Comparison of ENCODE assay signal across 24 cellular contexts in the genomic region with DNA sequence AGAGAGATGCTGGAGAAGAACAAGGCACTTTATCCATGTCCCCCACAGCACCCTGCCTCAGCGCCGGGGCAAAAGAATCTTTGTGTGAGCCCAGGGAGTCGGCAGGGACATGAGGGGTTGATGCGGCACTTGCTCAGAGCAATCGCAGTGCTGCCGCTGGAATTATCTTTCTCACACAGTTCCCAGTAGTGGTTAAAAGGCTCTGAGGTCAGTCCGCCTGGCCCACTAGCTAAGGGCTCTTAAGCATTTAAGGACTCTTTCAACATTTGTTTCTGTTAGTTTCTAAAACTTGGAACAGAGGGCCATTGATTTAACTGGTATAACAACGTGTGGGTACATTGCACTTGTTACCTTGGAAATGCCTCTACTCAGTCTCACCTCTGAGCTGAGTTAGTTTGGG.
"Had no signal": no experiment of that assay in that cellular context is flagged by ENCODE, and none has a peak within 500 bp of the region (broad histone marks: within the 10 kb centered on the region; RNA-seq: fewer than 3 reads in every experiment).

No MANE protein-coding gene starts in this region.

- H3K27ac Mint-ChIP-seq: naive thymus-derived CD4-positive, alpha-beta T cell; nephron; stimulated activated memory B cell treated with anti-CD40 and anti-IgM and Interleukin-4, amounts not matched to agents 10 μg/mL and 1 μg/mL and 100 μg/mL, for 72 hours had no signal

- H3K27me3 Mint-ChIP-seq: stimulated activated memory B cell treated with anti-CD40 and anti-IgM and Interleukin-4, amounts not matched to agents 10 μg/mL and 1 μg/mL and 100 μg/mL, for 72 hours had no signal

- H2AFZ ChIP-seq: hepatocyte had no signal

- H3K4me3 Mint-ChIP-seq: naive thymus-derived CD4-positive, alpha-beta T cell; nephron; stimulated activated memory B cell treated with anti-CD40 and anti-IgM and Interleukin-4, amounts not matched to agents 10 μg/mL and 1 μg/mL and 100 μg/mL, for 72 hours had no signal

- H3K4me2 ChIP-seq: hepatocyte had no signal

- H3K27me3 ChIP-seq: gastrocnemius medialis, hepatocyte, ovary, sigmoid colon, transverse colon, vagina had no signal

- H3K4me1 ChIP-seq: gastrocnemius medialis, heart left ventricle, psoas muscle, sigmoid colon, transverse colon, vagina had no signal

- H3K9me3 Mint-ChIP-seq: nephron had no signal

- H3K79me2 ChIP-seq: hepatocyte had no signal

- H3K4me3 ChIP-seq: coronary artery, gastrocnemius medialis, heart left ventricle, hepatocyte, ovary, psoas muscle, sigmoid colon, thoracic aorta, transverse colon, vagina had no signal

- H3K36me3 Mint-ChIP-seq: naive thymus-derived CD4-positive, alpha-beta T cell had no signal

- H3K27ac ChIP-seq: coronary artery, gastrocnemius medialis, heart left ventricle, hepatocyte, ovary, psoas muscle, sigmoid colon, thoracic aorta, transverse colon, vagina had no signal

- ATAC-seq: gastrocnemius medialis; heart left ventricle; left lobe of liver; naive thymus-derived CD4-positive, alpha-beta T cell; psoas muscle; right cardiac atrium; stimulated activated memory B cell treated with anti-CD40 and anti-IgM and Interleukin-4, amounts not matched to agents 10 μg/mL and 1 μg/mL and 100 μg/mL, for 72 hours; stimulated activated naive CD8-positive, alpha-beta T cell treated with anti-CD3 and anti-CD28 coated beads, Interleukin-15, Interleukin-2, amounts not matched to agents 100 U/mL and 50 U/mL, for 24 hours had no signal

- DNase-seq: dermis blood vessel endothelial cell; effector memory CD4-positive, alpha-beta T cell; foreskin fibroblast; gastrocnemius medialis; heart left ventricle; kidney; mammary epithelial cell; mesendoderm; midbrain; naive thymus-derived CD4-positive, alpha-beta T cell; ovary; psoas muscle; right cardiac atrium; sigmoid colon; stimulated activated CD4-positive, alpha-beta T cell treated with anti-CD3 and anti-CD28 coated beads, Interleukin-4, amount 100 ng/mL, for 4 hours; stimulated activated naive CD8-positive, alpha-beta T cell treated with anti-CD3 and anti-CD28 coated beads, Interleukin-15, Interleukin-2, amounts not matched to agents 100 U/mL and 50 U/mL, for 24 hours; transverse colon had no signal

- H3K4me1 Mint-ChIP-seq: naive thymus-derived CD4-positive, alpha-beta T cell; nephron; stimulated activated memory B cell treated with anti-CD40 and anti-IgM and Interleukin-4, amounts not matched to agents 10 μg/mL and 1 μg/mL and 100 μg/mL, for 72 hours had no signal

- H3K9me3 ChIP-seq: gastrocnemius medialis, heart left ventricle, ovary, psoas muscle, sigmoid colon, thoracic aorta, transverse colon, vagina had no signal

- H3K36me3 ChIP-seq: gastrocnemius medialis, heart left ventricle, ovary, sigmoid colon, thoracic aorta, transverse colon, vagina had no signal
